ENCODE assay signal across 8 cellular contexts in the genomic region with DNA sequence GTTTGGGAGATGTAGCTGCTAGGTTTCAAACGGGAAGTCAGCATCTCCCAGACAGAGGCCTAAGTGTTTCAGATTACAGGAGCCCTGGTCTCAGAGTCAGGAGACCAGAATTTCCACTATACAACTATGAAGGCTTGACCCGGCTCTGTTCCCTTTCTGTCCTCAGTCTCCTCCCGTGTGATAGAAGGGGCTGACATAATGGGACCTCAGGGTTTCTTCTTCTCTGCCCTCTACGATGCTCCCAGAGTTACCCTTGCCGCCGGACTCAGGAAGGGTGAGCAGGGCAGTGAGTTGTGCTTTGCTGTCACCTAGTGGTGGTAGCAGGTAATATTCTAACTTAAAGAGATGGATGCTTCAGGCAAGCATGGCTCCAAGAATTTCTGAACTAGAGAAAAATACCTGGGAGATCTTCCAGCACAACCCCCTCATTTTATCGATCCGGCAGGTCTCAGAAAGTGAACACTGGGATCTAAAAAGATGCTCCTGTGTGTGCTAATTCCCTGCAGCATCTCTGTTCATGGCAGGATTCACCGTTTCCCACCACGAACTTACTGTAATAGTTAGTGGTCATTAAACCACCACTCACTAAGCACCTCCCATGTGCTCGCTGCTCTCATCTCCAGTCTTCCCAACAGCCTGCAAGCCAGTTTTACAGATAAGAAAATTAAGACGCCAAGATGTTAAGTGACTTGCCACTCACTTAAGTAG.
A peak's percentile ranks its signal among the peaks of the same experiment; 100 is the strongest.
DNase-seq lines count a peak whose midpoint lies in the region; ATAC-seq and TF ChIP-seq lines count a peak whose summit lies in the region.

No MANE protein-coding gene starts in this region.

- no peaks in the 10 kb centered on the region for H3K9me3 ChIP-seq in PC-3 (ENCODE audit: low read length)

- peaks cover 6% of the 10 kb centered on the region for H3K27me3 Mint-ChIP-seq in activated T-helper 17 cell treated with anti-CD3 and anti-CD28 coated beads, Interleukin-2, amount 50 U/mL, for 72 hours
- no peaks in the 10 kb centered on the region for H3K27me3 Mint-ChIP-seq in osteocyte (ENCODE audit: unreplicated experiment)

- 0 out of 2 replicates have a peak overlapping the region, but pooled peaks have one; percentile 48 for H3K4me2 ChIP-seq in PC-3 (ENCODE audit: low read length)

- no peaks in the 10 kb centered on the region for H4K20me1 ChIP-seq in PC-3 (ENCODE audit: low read length)

- peak; percentile 72 for ATAC-seq in PC-3
- peak; percentile 78 for ATAC-seq in activated T-helper 17 cell treated with anti-CD3 and anti-CD28 coated beads, Interleukin-2, amount 50 U/mL, for 72 hours (replicated peaks)
- no peak for ATAC-seq in GM19023 (IDR thresholded peaks at IDR 0.05; ENCODE audit: unreplicated experiment)

- H3K79me2 ChIP-seq in PC-3 (ENCODE audit: low read length) = no peaks in the 10 kb centered on the region

- H3K4me1 ChIP-seq in PC-3 (ENCODE audit: insufficient read depth, low read length) = peaks cover 9% of the 10 kb centered on the region

- H3K27ac ChIP-seq in PC-3 (ENCODE audit: low read length) = no peak overlapping the region

- H3K9ac ChIP-seq in PC-3 (ENCODE audit: low read length) = no peak overlapping the region

- H3K36me3 Mint-ChIP-seq in activated T-helper 17 cell treated with anti-CD3 and anti-CD28 coated beads, Interleukin-2, amount 50 U/mL, for 72 hours (ENCODE audit: low read depth) = no peaks in the 10 kb centered on the region
- H3K36me3 Mint-ChIP-seq in osteocyte (ENCODE audit: unreplicated experiment) = no peaks in the 10 kb centered on the region

- no peak overlapping the region for H3K4me3 ChIP-seq in PC-3 (ENCODE audit: low read length)

- CTCF ChIA-PET in PC-3 (lab: Charles Lee) = interaction anchor here (2.5 kb wide), 1 partner anchor 51 kb away, joined by 42 read pairs; no protein-coding TSS in a partner anchor

- H3K4me3 Mint-ChIP-seq in activated T-helper 17 cell treated with anti-CD3 and anti-CD28 coated beads, Interleukin-2, amount 50 U/mL, for 72 hours = no peak overlapping the region
- no peak overlapping the region for H3K4me3 Mint-ChIP-seq in osteocyte (ENCODE audit: unreplicated experiment)

- H2AFZ ChIP-seq in PC-3 (ENCODE audit: low read length) = peak overlapping the region; percentile 64

- peaks cover 3% of the 10 kb centered on the region for H3K4me1 Mint-ChIP-seq in activated T-helper 17 cell treated with anti-CD3 and anti-CD28 coated beads, Interleukin-2, amount 50 U/mL, for 72 hours
- peaks cover 17% of the 10 kb centered on the region for H3K4me1 Mint-ChIP-seq in osteocyte (ENCODE audit: unreplicated experiment)

- intact Hi-C loops in PC-3 (cut with micrococcal nuclease) = loop anchor here (1.0 kb wide), 2 partner anchors 52 to 74 kb away; no protein-coding TSS in a partner anchor

- H3K9me2 ChIP-seq in PC-3 (replicated peaks; ENCODE audit: low read length) = no peaks in the 10 kb centered on the region

- no peak overlapping the region for H3K27ac Mint-ChIP-seq in activated T-helper 17 cell treated with anti-CD3 and anti-CD28 coated beads, Interleukin-2, amount 50 U/mL, for 72 hours
- no peak overlapping the region for H3K27ac Mint-ChIP-seq in osteocyte (ENCODE audit: unreplicated experiment)

- no peaks in the 10 kb centered on the region for H3K9me3 Mint-ChIP-seq in activated T-helper 17 cell treated with anti-CD3 and anti-CD28 coated beads, Interleukin-2, amount 50 U/mL, for 72 hours
- no peaks in the 10 kb centered on the region for H3K9me3 Mint-ChIP-seq in osteocyte (ENCODE audit: unreplicated experiment)

- DNase-seq in NCI-H2107 treated with DMSO at 0.1 percent for 48 hours (lab: John Stamatoyannopoulos, UW; ENCODE audit: unreplicated experiment) (peak; percentile 71), NCI-H2107 (lab: John Stamatoyannopoulos, UW) (no peak), HT1080 (ENCODE audit: low read depth) (peak; percentile 68), PC-3 (peak; percentile 74), foreskin melanocyte (peak; percentile 69), osteocyte (ENCODE audit: extremely low spot score, unreplicated experiment) (no peak)

- no peaks in the 10 kb centered on the region for H3K36me3 ChIP-seq in PC-3 (ENCODE audit: low read depth, low read length)

- POLR2A ChIA-PET in PC-3 (lab: Charles Lee; ENCODE audit: unreplicated experiment) = no interaction called here

- no TSS peak for BruUV-seq in PC-3 (replicated peaks; lab: Mats Ljungman, UMichigan)

- H3F3A ChIP-seq in PC-3 (ENCODE audit: low read length, unreplicated experiment) = no peaks in the 10 kb centered on the region

- H3K27me3 ChIP-seq in PC-3 (ENCODE audit: low read length) = no peaks in the 10 kb centered on the region

- TF ChIP-seq CTCF in PC-3 (conservative IDR thresholded peaks at IDR 0.05; ENCODE audit: low read depth, low read length) (peak; percentile 85), osteocyte (IDR thresholded peaks at IDR 0.05) (peak; percentile 86)

Comparison
In these comparisons a context has a peak if more than half of its experiments do, and no peak if none do; other contexts are left out.
1. DNase-seq: peak in NCI-H2107 treated with DMSO at 0.1 percent for 48 hours (single experiment), HT1080 (single experiment), PC-3 (single experiment) and foreskin melanocyte (single experiment); none in NCI-H2107 (single experiment) and osteocyte (single experiment).